ENCODE assay signal across 8 cellular contexts in genomic region chr6:31541658-31542521, GRCh38.
DNase-seq lines count a peak whose midpoint lies in the region; ATAC-seq lines count a peak whose summit lies in the region.

Gene DDX39B (minus strand): TSS chr6:31542003. CDS start chr6:31540532, 1,471 bp downstream.

- ATAC-seq in GM19023 (IDR thresholded peaks at IDR 0.05; ENCODE audit: unreplicated experiment) (peak; percentile 71), HG03280 (IDR thresholded peaks at IDR 0.05; ENCODE audit: unreplicated experiment) (peak; percentile 63)

- DNase-seq in AG08395 (ENCODE audit: low spot score): peak; percentile 97
- DNase-seq in NCI-H345 treated with DMSO at 0.1 percent for 48 hours (lab: John Stamatoyannopoulos, UW; ENCODE audit: unreplicated experiment): peak; percentile 97
- peak; percentile 90 for DNase-seq in activated CD4-positive, CD25-positive, alpha-beta regulatory T cell treated with anti-CD3 and anti-CD28 coated beads, Interleukin-2, amount 50 U/mL, for 16 hours (ENCODE audit: low read depth, low spot score)
- DNase-seq in central memory CD4-positive, alpha-beta T cell: peak; percentile 94
- peak; percentile 97 for DNase-seq in iris pigment epithelial cell (ENCODE audit: low read depth)
- peak; percentile 85 for DNase-seq in stimulated activated CD4-positive, alpha-beta T cell treated with anti-CD3 and anti-CD28 coated beads, Interleukin-12 subunit alpha, Interleukin-12 subunit beta, amount 100 ng/mL, for 24 hours (ENCODE audit: low read depth in 2 of 2)

Comparison
In these comparisons a context has a peak if more than half of its experiments do, and no peak if none do; other contexts are left out.
1. Peak in every context shown above with its lines: DNase-seq and ATAC-seq.